In the genomic region with DNA sequence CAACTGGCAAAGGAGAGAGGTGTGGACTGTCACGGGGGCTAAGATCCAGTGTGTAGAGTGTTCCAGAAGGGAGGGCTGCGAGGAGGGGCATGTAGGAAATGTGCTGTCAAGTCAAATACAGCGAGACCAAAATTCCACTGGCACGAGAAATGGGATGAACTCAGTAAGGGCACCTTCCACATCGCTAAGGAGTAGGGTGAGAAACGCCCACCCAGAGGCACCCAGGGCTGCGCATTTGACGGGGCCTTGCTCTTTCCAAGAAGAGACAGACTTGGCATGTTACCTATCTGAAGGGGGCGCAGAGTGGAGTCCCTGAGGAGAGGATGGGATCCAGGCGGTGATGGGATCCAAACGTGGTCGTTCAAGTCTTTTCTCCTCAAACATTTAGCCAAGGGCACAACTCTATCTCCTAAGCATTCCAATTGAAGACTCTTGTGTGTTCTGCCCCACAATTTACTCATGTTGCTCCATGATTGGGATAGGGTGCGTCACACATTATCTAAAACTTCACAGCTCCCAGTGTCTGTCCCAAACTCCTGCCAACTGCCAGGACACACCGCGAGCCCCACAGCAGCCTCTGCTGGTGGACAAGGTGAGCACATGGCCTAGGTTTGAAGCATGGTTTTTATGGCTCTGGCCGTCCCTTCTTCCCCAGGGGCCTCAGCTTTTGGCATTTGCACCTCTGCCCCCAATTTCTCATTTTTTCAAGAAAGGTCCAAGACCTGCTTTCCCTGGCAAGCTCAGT, we compare ENCODE assay signal across 9 cellular contexts. TPM values are rescaled to one million over a fixed set of nuclear protein-coding genes. Genes with fewer than 3 reads are reported as not detected.
A peak's percentile ranks its signal among the peaks of the same experiment; 100 is the strongest.
DNase-seq lines count a peak whose midpoint lies in the region; ATAC-seq and TF ChIP-seq lines count a peak whose summit lies in the region.
"Had no signal": no experiment of that assay in that cellular context is flagged by ENCODE, and none has a peak within 500 bp of the region (broad histone marks: within the 10 kb centered on the region; RNA-seq: fewer than 3 reads in every experiment).

No MANE protein-coding gene starts in this region.

- H3K4me3 ChIP-seq in epithelial cell of proximal tubule (ENCODE audit: low read depth, low read length) (no peak overlapping the region), psoas muscle (no peak overlapping the region)
- H3K4me3 ChIP-seq: BLaER1 had no signal

- ATAC-seq in psoas muscle = peak in 3 of 4 donors; percentile 30 to 37 (median 32)
- ATAC-seq in GM19455 (IDR thresholded peaks at IDR 0.05; ENCODE audit: unreplicated experiment) = no peak

- H3K9me3 ChIP-seq in psoas muscle = no peaks in the 10 kb centered on the region
- H3K9me3 ChIP-seq: BLaER1 had no signal

- peaks cover 19 to 60% of the 10 kb centered on the region in 2 donors for H3K36me3 ChIP-seq in psoas muscle (ENCODE audit: insufficient read depth in 1 of 2, low read depth in 1 of 2)

- H3K4me1 ChIP-seq in psoas muscle = peaks cover 20% of the 10 kb centered on the region

- TF ChIP-seq CTCF in epithelial cell of proximal tubule (conservative IDR thresholded peaks at IDR 0.05; ENCODE audit: low read depth, low read length) = peak; percentile 49
- TF ChIP-seq CTCF in psoas muscle (IDR thresholded peaks at IDR 0.05) = peak; percentile 19

- no peak overlapping the region for H3K27ac ChIP-seq in psoas muscle
- H3K27ac ChIP-seq: BLaER1 had no signal

- WGBS in psoas muscle, 3 donors = 77 to 83% (median 78%) methylated on average over 16 of the region's 16 CpGs

- intact Hi-C loops in psoas muscle (cut with DNase I) = loop anchor here in 1 of 2 donors (10.0 kb wide), 2 partner anchors 355 to 655 kb away; a partner anchor contains a TSS

- H3K27me3 ChIP-seq in psoas muscle (ENCODE audit: insufficient read depth in 3 of 3, low read length in 2 of 3) = no peaks in the 10 kb centered on the region
- H3K27me3 ChIP-seq: BLaER1 had no signal

- DNase-seq in NCI-H82 (lab: John Stamatoyannopoulos, UW) (peak; percentile 13), NCI-H82 treated with DMSO at 0.1 percent for 48 hours (lab: John Stamatoyannopoulos, UW; ENCODE audit: unreplicated experiment) (no peak), OCI-M1 (lab: John Stamatoyannopoulos, UW) (peak; percentile 10), epithelial cell of proximal tubule (ENCODE audit: low read depth) (no peak), psoas muscle (no peak), epidermal melanocyte (ENCODE audit: insufficient read length, low spot score) (no peak), SHP77 treated with DMSO at 0.1 percent for 48 hours (lab: John Stamatoyannopoulos, UW) (no peak)

RNA-seq across cellular contexts. Expression of a gene that starts 7.6 kb away (rescaled TPM):
- total RNA-seq in epithelial cell of proximal tubule (47.7 and 67.9 TPM in 2 replicates), psoas muscle (10 to 100 TPM; 25.7 to 98.9 (median 50.4) TPM)
- 100 to 1,000 TPM; 137 to 201 (median 156) TPM for polyA plus RNA-seq in psoas muscle

RNA-seq across cellular contexts. Expression of a gene that starts 17.8 kb away (rescaled TPM):
- total RNA-seq in epithelial cell of proximal tubule (14.4 and 19.2 TPM in 2 replicates), psoas muscle (10 to 100 TPM in 2 of 4 donors, 1 to 10 TPM in 2; 6.7 to 11.4 (median 8.5) TPM)
- polyA plus RNA-seq in psoas muscle = 1 to 10 TPM; 2.9 to 5.0 (median 4.4) TPM

RNA-seq across cellular contexts. Expression of a gene that starts 25.4 kb away (rescaled TPM):
- total RNA-seq in epithelial cell of proximal tubule = 62.4 and 97.7 TPM in 2 replicates
- total RNA-seq in psoas muscle = 10 to 100 TPM; 14.8 to 42.3 (median 28.0) TPM
- 100 to 1,000 TPM in 1 of 3 donors, 10 to 100 TPM in 2; 34.9 to 126 (median 73.6) TPM for polyA plus RNA-seq in psoas muscle

Comparison
In these comparisons a context has a peak if more than half of its experiments do, and no peak if none do; other contexts are left out.
1. DNase-seq: peak in NCI-H82 (single experiment) and OCI-M1 (single experiment); none in NCI-H82 treated with DMSO at 0.1 percent for 48 hours (single experiment), epithelial cell of proximal tubule (single experiment), psoas muscle (0 of 2), epidermal melanocyte (single experiment) and SHP77 treated with DMSO at 0.1 percent for 48 hours (single experiment).